In genomic region chr13:63377986-63378385, GRCh38 we compare ENCODE assay signal across 32 cellular contexts.
"Had no signal": no experiment of that assay in that cellular context is flagged by ENCODE, and none has a peak within 500 bp of the region (broad histone marks: within the 10 kb centered on the region; RNA-seq: fewer than 3 reads in every experiment).

No MANE protein-coding gene starts in this region.

- H3K4me3 ChIP-seq: body of pancreas, breast epithelium, MG63 had no signal

- H3K4me3 Mint-ChIP-seq: activated CD4-positive, alpha-beta T cell treated with anti-CD3 and anti-CD28 coated beads for 36 hours; activated CD4-positive, alpha-beta T cell treated with anti-CD3 and anti-CD28 coated beads, Interleukin-2, amount 10 ng/mL, durations not matched to agents 7 days and 5 days; activated naive CD8-positive, alpha-beta T cell treated with anti-CD3 and anti-CD28 coated beads for 36 hours; activated T-cell treated with anti-CD3 and anti-CD28 coated beads, Interleukin-2, amount 50 U/mL, for 72 hours; activated T-helper 17 cell treated with anti-CD3 and anti-CD28 coated beads, Interleukin-2, amount 50 U/mL, for 72 hours; T-helper 1 cell treated with Interleukin-12 subunit alpha and Interleukin-12 subunit beta and Interleukin-4 antibody, amounts not matched to agents 30 μg/mL and 1 μg/mL, for 36 hours; T-helper 2 cell treated with Interferon-gamma antibody and Interleukin-4, amounts not matched to agents 5 μg/mL and 100 μg/mL, for 36 hours had no signal

- H3K27me3 Mint-ChIP-seq: activated CD4-positive, alpha-beta T cell treated with anti-CD3 and anti-CD28 coated beads for 36 hours; activated CD4-positive, alpha-beta T cell treated with anti-CD3 and anti-CD28 coated beads, Interleukin-2, amount 10 ng/mL, durations not matched to agents 7 days and 5 days; activated naive CD8-positive, alpha-beta T cell treated with anti-CD3 and anti-CD28 coated beads for 36 hours; activated T-helper 17 cell treated with anti-CD3 and anti-CD28 coated beads, Interleukin-2, amount 50 U/mL, for 72 hours had no signal

- H3K36me3 Mint-ChIP-seq: activated naive CD8-positive, alpha-beta T cell treated with anti-CD3 and anti-CD28 coated beads for 36 hours had no signal

- H3K9me3 ChIP-seq: body of pancreas, breast epithelium, MG63 had no signal

- DNase-seq: activated CD4-positive, alpha-beta T cell treated with anti-CD3 and anti-CD28 coated beads for 36 hours; activated CD4-positive, alpha-beta T cell treated with anti-CD3 and anti-CD28 coated beads, Interleukin-2, amount 10 ng/mL, durations not matched to agents 7 days and 5 days; activated CD4-positive, alpha-beta T cell treated with anti-CD3 and anti-CD28 coated beads, Interleukin-2, amount 50 U/mL, for 48 hours; activated effector memory CD4-positive, alpha-beta T cell treated with anti-CD3 and anti-CD28 coated beads, Interleukin-2, amount 50 U/mL, for 16 hours; activated naive CD4-positive, alpha-beta T cell; activated naive CD4-positive, alpha-beta T cell treated with anti-CD3 and anti-CD28 coated beads, Interleukin-2, amount 50 U/mL, for 16 hours; activated naive CD8-positive, alpha-beta T cell treated with anti-CD3 and anti-CD28 coated beads for 36 hours; activated T-cell treated with anti-CD3 and anti-CD28 coated beads, Interleukin-2, amount 50 U/mL, for 1 hour; activated T-cell treated with anti-CD3 and anti-CD28 coated beads, Interleukin-2, amount 50 U/mL, for 72 hours; amygdala; body of pancreas; cerebellar nuclear complex; Kasumi-1; KG1; MG63; NCI-H1048; NCI-H1105 treated with DMSO at 0.1 percent for 48 hours; NCI-H1436; NCI-H1694; NCI-H1930; NCI-H2081 treated with DMSO at 0.1 percent for 48 hours; NCI-H345; NCI-H524 treated with DMSO at 0.1 percent for 48 hours; SHP77 treated with DMSO at 0.1 percent for 48 hours had no signal

- H3K4me1 Mint-ChIP-seq: activated CD4-positive, alpha-beta T cell treated with anti-CD3 and anti-CD28 coated beads for 36 hours; activated CD4-positive, alpha-beta T cell treated with anti-CD3 and anti-CD28 coated beads, Interleukin-2, amount 10 ng/mL, durations not matched to agents 7 days and 5 days; activated naive CD8-positive, alpha-beta T cell treated with anti-CD3 and anti-CD28 coated beads for 36 hours; activated T-helper 17 cell treated with anti-CD3 and anti-CD28 coated beads, Interleukin-2, amount 50 U/mL, for 72 hours had no signal

- H3K4me1 ChIP-seq: body of pancreas, breast epithelium had no signal

- ATAC-seq: activated CD4-positive, alpha-beta T cell treated with anti-CD3 and anti-CD28 coated beads for 36 hours; activated CD4-positive, CD25-positive, alpha-beta regulatory T cell treated with anti-CD3 and anti-CD28 coated beads, Interleukin-2, amount 50 U/mL, for 24 hours; activated T-cell treated with anti-CD3 and anti-CD28 coated beads, Interleukin-2, amount 50 U/mL, for 72 hours; activated T-helper 17 cell treated with anti-CD3 and anti-CD28 coated beads, Interleukin-2, amount 50 U/mL, for 72 hours; body of pancreas; Panc1 had no signal

- H3K27ac Mint-ChIP-seq: activated CD4-positive, alpha-beta T cell treated with anti-CD3 and anti-CD28 coated beads for 36 hours; activated CD4-positive, alpha-beta T cell treated with anti-CD3 and anti-CD28 coated beads, Interleukin-2, amount 10 ng/mL, durations not matched to agents 7 days and 5 days; activated naive CD8-positive, alpha-beta T cell treated with anti-CD3 and anti-CD28 coated beads for 36 hours; activated T-cell treated with anti-CD3 and anti-CD28 coated beads, Interleukin-2, amount 50 U/mL, for 72 hours; activated T-helper 17 cell treated with anti-CD3 and anti-CD28 coated beads, Interleukin-2, amount 50 U/mL, for 72 hours; T-helper 1 cell treated with Interleukin-12 subunit alpha and Interleukin-12 subunit beta and Interleukin-4 antibody, amounts not matched to agents 30 μg/mL and 1 μg/mL, for 36 hours; T-helper 2 cell treated with Interferon-gamma antibody and Interleukin-4, amounts not matched to agents 5 μg/mL and 100 μg/mL, for 36 hours had no signal

- H3K36me3 ChIP-seq: breast epithelium, MG63 had no signal

- FAIRE-seq: astrocyte, TTC549 had no signal

- H3K27me3 ChIP-seq: body of pancreas, breast epithelium, MG63 had no signal

- H3K27ac ChIP-seq: body of pancreas, breast epithelium had no signal
